12 cellular contexts compared by ENCODE assay signal in the genomic region with DNA sequence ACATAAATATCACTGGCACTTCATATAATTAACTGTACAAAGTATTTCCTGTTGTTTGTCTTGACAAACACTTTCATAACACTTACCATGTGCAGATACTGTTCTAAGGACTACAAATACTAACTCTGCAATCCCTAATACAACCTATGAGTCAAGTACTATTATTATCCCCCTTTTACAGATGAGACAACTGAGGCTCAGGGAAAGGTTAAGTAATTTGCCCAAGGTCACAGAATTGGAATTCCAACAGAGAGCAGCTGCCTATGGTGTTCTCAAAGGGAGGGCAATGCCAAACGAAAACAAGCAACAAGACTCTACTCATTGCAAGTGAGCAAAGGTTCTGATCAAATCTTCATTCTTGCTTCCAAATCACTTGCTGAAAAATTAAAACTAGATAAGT.
DNase-seq lines count a peak whose midpoint lies in the region; ATAC-seq, FAIRE-seq and TF ChIP-seq lines count a peak whose summit lies in the region.
"Had no signal": no experiment of that assay in that cellular context is flagged by ENCODE, and none has a peak within 500 bp of the region (broad histone marks: within the 10 kb centered on the region; RNA-seq: fewer than 3 reads in every experiment).

No MANE protein-coding gene starts in this region.

- ATAC-seq in HG02973 (IDR thresholded peaks at IDR 0.05; ENCODE audit: unreplicated experiment) (no peak), GM21528 (IDR thresholded peaks at IDR 0.05; ENCODE audit: low FRiP score, unreplicated experiment) (no peak)

- CTCF ChIA-PET in Calu3 (lab: Charles Lee), result interaction anchor here (0.6 to 2.2 kb wide), 7 partner anchors 11 to 181 kb away, joined by 3 to 12 read pairs (median 7); no protein-coding TSS in a partner anchor

- BruUV-seq in Calu3 (replicated peaks; lab: Mats Ljungman, UMichigan), result no TSS peak

- H3K9me3 ChIP-seq in astrocyte (ENCODE audit: insufficient read depth, low read depth, low read length) (no peaks in the 10 kb centered on the region), liver (ENCODE audit: control insufficient read depth in 4 of 4, low read length in 3 of 4) (no peaks in the 10 kb centered on the region)

- H3K9ac ChIP-seq in astrocyte (ENCODE audit: low read length), result peak overlapping the region; percentile 24
- H3K9ac ChIP-seq in liver (ENCODE audit: low read depth in 1 of 2, low read length in 2 of 2), result peak overlapping the region; percentile 16 to 54

- H4K20me1 ChIP-seq in astrocyte (ENCODE audit: insufficient read depth, low read length), result no peaks in the 10 kb centered on the region

- intact Hi-C loops in Calu3 (cut with micrococcal nuclease; ENCODE audit: unreplicated experiment), result loop anchor here (1.0 to 5.0 kb wide), 7 partner anchors 25 to 244 kb away; no protein-coding TSS in a partner anchor

- peak overlapping the region; percentile 99 for H3K27ac Mint-ChIP-seq in Calu3 (ENCODE audit: unreplicated experiment)
- H3K27ac Mint-ChIP-seq in astrocyte (ENCODE audit: unreplicated experiment), result peak overlapping the region; percentile 21

- no peaks in the 10 kb centered on the region for H3K27me3 Mint-ChIP-seq in Calu3 (ENCODE audit: unreplicated experiment)
- no peaks in the 10 kb centered on the region for H3K27me3 Mint-ChIP-seq in astrocyte (ENCODE audit: low read depth, unreplicated experiment)

- FAIRE-seq in astrocyte (lab: Jason Lieb, UNC), result no peak

- H3K36me3 ChIP-seq in astrocyte (ENCODE audit: insufficient read depth, low read length) (no peaks in the 10 kb centered on the region), liver (ENCODE audit: control insufficient read depth in 4 of 4, insufficient read depth in 3 of 4, low read depth in 1 of 4, low read length in 3 of 4) (no peaks in the 10 kb centered on the region)

- peaks cover 10% of the 10 kb centered on the region for H3K79me2 ChIP-seq in astrocyte (ENCODE audit: insufficient read depth, low read length)

- peak overlapping the region; percentile 69 for H3K4me2 ChIP-seq in astrocyte (ENCODE audit: low read length)

- DNase-seq in Calu3 (no peak), astrocyte (ENCODE audit: low read depth) (no peak), hippocampal formation (lab: John Stamatoyannopoulos, UW) (no peak)
- no peak for DNase-seq in activated CD4-positive, CD25-positive, alpha-beta regulatory T cell (lab: John Stamatoyannopoulos, UW)
- DNase-seq: AML-193, occipital lobe, SHP77 treated with DMSO at 0.1 percent for 48 hours had no signal

- no peak overlapping the region for H2AFZ ChIP-seq in astrocyte (ENCODE audit: low read depth, low read length)

- no peaks in the 10 kb centered on the region for H3K27me3 ChIP-seq in astrocyte (ENCODE audit: insufficient read depth, low read length)
- H3K27me3 ChIP-seq in liver (ENCODE audit: control insufficient read depth in 4 of 4, insufficient read depth in 4 of 4, low read length in 3 of 4), result no peaks in the 10 kb centered on the region

- no peak for TF ChIP-seq RAD21 in liver (IDR thresholded peaks at IDR 0.05)

- TF ChIP-seq CTCF in Calu3 (IDR thresholded peaks at IDR 0.05; ENCODE audit: unreplicated experiment) (no peak), astrocyte (IDR thresholded peaks at IDR 0.05; ENCODE audit: insufficient read depth, low read depth, low read length) (no peak), liver (IDR thresholded peaks at IDR 0.05; ENCODE audit: low read depth, low read length, missing input control) (no peak)

- peak overlapping the region; percentile 58 for H3K27ac ChIP-seq in astrocyte (ENCODE audit: low read depth, low read length)
- H3K27ac ChIP-seq in liver (ENCODE audit: low read depth in 1 of 2, low read length in 2 of 2), result peak overlapping the region; percentile 84
- H3K27ac ChIP-seq in skin epidermis, result peak overlapping the region in 19 of 21 experiments; percentile 33 to 83 (median 63)
- H3K27ac ChIP-seq: HL-60 had no signal

- H3K4me3 ChIP-seq in astrocyte (ENCODE audit: insufficient read depth, low read depth, low read length) (no peak overlapping the region), liver (ENCODE audit: low read depth in 1 of 3, low read length in 3 of 3) (no peak overlapping the region), skin epidermis (no peak overlapping the region)

- 36% methylated on average over 1 of the region's 1 CpG for WGBS in liver

- peaks cover 78% of the 10 kb centered on the region for H3K4me1 Mint-ChIP-seq in Calu3 (ENCODE audit: low read depth, unreplicated experiment)
- H3K4me1 Mint-ChIP-seq in astrocyte (ENCODE audit: low read depth, unreplicated experiment), result peaks cover 49% of the 10 kb centered on the region

- H3K4me1 ChIP-seq in astrocyte (ENCODE audit: insufficient read depth, low read length) (peaks cover 59% of the 10 kb centered on the region), liver (ENCODE audit: control insufficient read depth in 4 of 4, insufficient read depth in 4 of 4, low read length in 3 of 4) (peaks cover 12 to 61% (median 45%) of the 10 kb centered on the region in 4 donors)

- H3K36me3 Mint-ChIP-seq in Calu3 (ENCODE audit: insufficient read depth, unreplicated experiment), result peaks cover 42% of the 10 kb centered on the region
- H3K36me3 Mint-ChIP-seq in astrocyte (ENCODE audit: low read depth, unreplicated experiment), result no peaks in the 10 kb centered on the region

- H3K9me3 Mint-ChIP-seq in Calu3 (ENCODE audit: low read depth, unreplicated experiment) (no peaks in the 10 kb centered on the region), astrocyte (ENCODE audit: unreplicated experiment) (no peaks in the 10 kb centered on the region)

- H3K4me3 Mint-ChIP-seq in Calu3 (ENCODE audit: low read depth, unreplicated experiment) (peak overlapping the region; percentile 62), astrocyte (ENCODE audit: unreplicated experiment) (no peak overlapping the region)

TF ChIP-seq in liver, 16 proteins besides CTCF, POLR2A, EP300 and RAD21:
- TF ChIP-seq NR2F2 (IDR thresholded peaks at IDR 0.05), result no peak
